In genomic region chr2:234014462-234014861, GRCh38 we compare ENCODE assay signal across 8 cellular contexts. TPM values are rescaled to one million over a fixed set of nuclear protein-coding genes. Genes with fewer than 3 reads are reported as not detected.
"Had no signal": no experiment of that assay in that cellular context is flagged by ENCODE, and none has a peak within 500 bp of the region (broad histone marks: within the 10 kb centered on the region; RNA-seq: fewer than 3 reads in every experiment).

No MANE protein-coding gene starts in this region.

- ATAC-seq: HepG2, K562 had no signal

- H3K9ac ChIP-seq: KMS-11 had no signal

- H3K4me3 ChIP-seq: K562 had no signal

- H3K4me2 ChIP-seq: KMS-11 had no signal

- DNase-seq: IMR-90, KBM-7, KG1 had no signal

- H3K27ac ChIP-seq: HL-60, KMS-11 had no signal

RNA-seq across cellular contexts. Expression of gene SPP2, which starts 36.0 kb away (rescaled TPM):
- polyA plus RNA-seq: HepG2, IgD-negative memory B cell, IMR-90, K562 had no signal
